ENCODE assay signal across 1 cellular context in the genomic region with DNA sequence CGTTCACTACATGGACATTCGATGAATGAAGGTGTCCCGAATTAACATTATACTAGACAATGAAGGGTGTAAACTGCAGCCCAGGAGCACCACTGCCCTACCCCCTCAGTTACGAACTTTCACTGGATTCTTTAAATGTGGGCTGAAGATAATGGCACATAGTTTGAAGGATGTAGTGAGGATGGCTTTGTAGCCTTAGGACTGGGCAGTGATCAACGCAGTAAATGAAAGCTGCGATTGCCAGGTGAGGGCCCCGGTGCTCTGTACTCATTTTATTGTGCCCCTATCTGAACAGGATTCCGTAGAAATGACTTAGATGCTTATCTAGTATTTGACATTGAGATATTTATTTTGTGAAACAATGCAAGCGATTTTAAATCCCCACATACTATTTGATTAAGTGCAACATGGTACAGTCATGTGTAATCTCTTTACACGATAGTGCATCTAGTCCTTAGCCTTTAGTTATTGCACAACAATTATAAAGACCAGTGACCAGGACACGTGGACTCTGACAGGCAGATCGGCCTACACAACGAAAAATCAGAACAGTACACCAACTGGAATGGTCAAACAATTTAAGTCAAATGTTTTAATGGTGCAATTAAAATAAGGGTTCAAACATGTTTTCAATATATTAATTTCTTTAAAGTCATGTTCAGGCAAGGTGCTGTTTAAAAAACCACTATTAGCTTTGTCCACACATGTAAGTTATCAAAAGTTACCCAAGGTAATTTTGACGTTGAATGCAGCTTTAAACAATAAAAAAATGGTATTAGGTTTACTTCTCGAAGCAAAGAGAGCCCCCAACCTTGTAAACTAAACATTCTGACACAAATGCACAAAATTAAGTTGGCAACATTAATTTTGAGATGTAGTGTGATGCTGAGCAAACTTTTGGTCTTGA.
TF ChIP-seq lines count a peak whose summit lies in the region.

No MANE protein-coding gene starts in this region.

TF ChIP-seq in WTC11, 78 proteins besides CTCF, POLR2A, EP300 and RAD21 (continued from another document):
- TF ChIP-seq, protein P1, sequence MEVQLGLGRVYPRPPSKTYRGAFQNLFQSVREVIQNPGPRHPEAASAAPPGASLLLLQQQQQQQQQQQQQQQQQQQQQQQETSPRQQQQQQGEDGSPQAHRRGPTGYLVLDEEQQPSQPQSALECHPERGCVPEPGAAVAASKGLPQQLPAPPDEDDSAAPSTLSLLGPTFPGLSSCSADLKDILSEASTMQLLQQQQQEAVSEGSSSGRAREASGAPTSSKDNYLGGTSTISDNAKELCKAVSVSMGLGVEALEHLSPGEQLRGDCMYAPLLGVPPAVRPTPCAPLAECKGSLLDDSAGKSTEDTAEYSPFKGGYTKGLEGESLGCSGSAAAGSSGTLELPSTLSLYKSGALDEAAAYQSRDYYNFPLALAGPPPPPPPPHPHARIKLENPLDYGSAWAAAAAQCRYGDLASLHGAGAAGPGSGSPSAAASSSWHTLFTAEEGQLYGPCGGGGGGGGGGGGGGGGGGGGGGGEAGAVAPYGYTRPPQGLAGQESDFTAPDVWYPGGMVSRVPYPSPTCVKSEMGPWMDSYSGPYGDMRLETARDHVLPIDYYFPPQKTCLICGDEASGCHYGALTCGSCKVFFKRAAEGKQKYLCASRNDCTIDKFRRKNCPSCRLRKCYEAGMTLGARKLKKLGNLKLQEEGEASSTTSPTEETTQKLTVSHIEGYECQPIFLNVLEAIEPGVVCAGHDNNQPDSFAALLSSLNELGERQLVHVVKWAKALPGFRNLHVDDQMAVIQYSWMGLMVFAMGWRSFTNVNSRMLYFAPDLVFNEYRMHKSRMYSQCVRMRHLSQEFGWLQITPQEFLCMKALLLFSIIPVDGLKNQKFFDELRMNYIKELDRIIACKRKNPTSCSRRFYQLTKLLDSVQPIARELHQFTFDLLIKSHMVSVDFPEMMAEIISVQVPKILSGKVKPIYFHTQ (CRISPR knock-in tag; IDR thresholded peaks at IDR 0.05) = peak; percentile 93
